2 cellular contexts compared by ENCODE assay signal in the genomic region with DNA sequence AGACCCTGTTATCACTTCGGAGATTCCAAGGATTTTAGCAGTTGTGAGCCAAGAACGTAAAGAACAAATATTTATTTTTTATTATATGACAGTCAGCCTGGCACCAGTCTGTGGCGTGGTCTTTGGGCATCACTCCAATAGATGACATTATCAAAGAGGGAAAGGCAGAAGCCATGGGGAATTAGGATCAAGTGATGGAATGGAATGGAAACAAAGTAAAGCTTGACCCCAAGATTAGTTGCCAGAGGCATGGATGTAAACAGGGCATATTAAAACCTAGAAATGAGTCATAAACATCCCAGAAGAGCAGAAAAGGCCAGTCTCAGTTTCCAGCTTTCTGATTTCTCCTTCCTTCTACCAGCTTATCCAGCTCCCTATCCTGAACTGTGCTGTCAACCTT.
TF ChIP-seq lines count a peak whose summit lies in the region.

No MANE protein-coding gene starts in this region.

TF ChIP-seq in HepG2, 621 proteins besides CTCF, POLR2A, EP300 and RAD21 (continues in another document):
- TF ChIP-seq KAT2B (IDR thresholded peaks at IDR 0.05; ENCODE audit: borderline replicate concordance, low read depth, low read length) (no peak), ZNF773 (CRISPR knock-in tag; IDR thresholded peaks at IDR 0.05; ENCODE audit: borderline replicate concordance) (no peak), ASH2L (IDR thresholded peaks at IDR 0.05; ENCODE audit: insufficient read length, low read depth, low read length) (no peak), ZFY (CRISPR knock-in tag; IDR thresholded peaks at IDR 0.05) (no peak), ZNF317 (CRISPR knock-in tag; IDR thresholded peaks at IDR 0.05) (no peak), RBFOX2 (IDR thresholded peaks at IDR 0.05; ENCODE audit: low read depth, low read length) (peak; percentile 57), ZFP41 (CRISPR knock-in tag; IDR thresholded peaks at IDR 0.05; ENCODE audit: borderline replicate concordance) (no peak), PHB2 (IDR thresholded peaks at IDR 0.05; ENCODE audit: partially characterized antibody) (no peak), NR2F2 (IDR thresholded peaks at IDR 0.05; ENCODE audit: borderline replicate concordance, low read depth) (no peak), ZXDC (CRISPR knock-in tag; IDR thresholded peaks at IDR 0.05) (no peak), KAT7 (CRISPR knock-in tag; IDR thresholded peaks at IDR 0.05; ENCODE audit: borderline replicate concordance) (no peak), ZHX1 (CRISPR knock-in tag; IDR thresholded peaks at IDR 0.05; ENCODE audit: low read depth) (no peak), RBM22 (optimal IDR thresholded peaks at IDR 0.05; ENCODE audit: low read length) (peak; percentile 65), ZNF263 (CRISPR knock-in tag; IDR thresholded peaks at IDR 0.05) (no peak)
- TF ChIP-seq, protein P1, sequence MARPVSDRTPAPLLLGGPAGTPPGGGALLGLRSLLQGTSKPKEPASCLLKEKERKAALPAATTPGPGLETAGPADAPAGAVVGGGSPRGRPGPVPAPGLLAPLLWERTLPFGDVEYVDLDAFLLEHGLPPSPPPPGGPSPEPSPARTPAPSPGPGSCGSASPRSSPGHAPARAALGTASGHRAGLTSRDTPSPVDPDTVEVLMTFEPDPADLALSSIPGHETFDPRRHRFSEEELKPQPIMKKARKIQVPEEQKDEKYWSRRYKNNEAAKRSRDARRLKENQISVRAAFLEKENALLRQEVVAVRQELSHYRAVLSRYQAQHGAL (CRISPR knock-in tag; IDR thresholded peaks at IDR 0.05; ENCODE audit: not compliant biosample characterization) = no peak
- TF ChIP-seq, protein P2, sequence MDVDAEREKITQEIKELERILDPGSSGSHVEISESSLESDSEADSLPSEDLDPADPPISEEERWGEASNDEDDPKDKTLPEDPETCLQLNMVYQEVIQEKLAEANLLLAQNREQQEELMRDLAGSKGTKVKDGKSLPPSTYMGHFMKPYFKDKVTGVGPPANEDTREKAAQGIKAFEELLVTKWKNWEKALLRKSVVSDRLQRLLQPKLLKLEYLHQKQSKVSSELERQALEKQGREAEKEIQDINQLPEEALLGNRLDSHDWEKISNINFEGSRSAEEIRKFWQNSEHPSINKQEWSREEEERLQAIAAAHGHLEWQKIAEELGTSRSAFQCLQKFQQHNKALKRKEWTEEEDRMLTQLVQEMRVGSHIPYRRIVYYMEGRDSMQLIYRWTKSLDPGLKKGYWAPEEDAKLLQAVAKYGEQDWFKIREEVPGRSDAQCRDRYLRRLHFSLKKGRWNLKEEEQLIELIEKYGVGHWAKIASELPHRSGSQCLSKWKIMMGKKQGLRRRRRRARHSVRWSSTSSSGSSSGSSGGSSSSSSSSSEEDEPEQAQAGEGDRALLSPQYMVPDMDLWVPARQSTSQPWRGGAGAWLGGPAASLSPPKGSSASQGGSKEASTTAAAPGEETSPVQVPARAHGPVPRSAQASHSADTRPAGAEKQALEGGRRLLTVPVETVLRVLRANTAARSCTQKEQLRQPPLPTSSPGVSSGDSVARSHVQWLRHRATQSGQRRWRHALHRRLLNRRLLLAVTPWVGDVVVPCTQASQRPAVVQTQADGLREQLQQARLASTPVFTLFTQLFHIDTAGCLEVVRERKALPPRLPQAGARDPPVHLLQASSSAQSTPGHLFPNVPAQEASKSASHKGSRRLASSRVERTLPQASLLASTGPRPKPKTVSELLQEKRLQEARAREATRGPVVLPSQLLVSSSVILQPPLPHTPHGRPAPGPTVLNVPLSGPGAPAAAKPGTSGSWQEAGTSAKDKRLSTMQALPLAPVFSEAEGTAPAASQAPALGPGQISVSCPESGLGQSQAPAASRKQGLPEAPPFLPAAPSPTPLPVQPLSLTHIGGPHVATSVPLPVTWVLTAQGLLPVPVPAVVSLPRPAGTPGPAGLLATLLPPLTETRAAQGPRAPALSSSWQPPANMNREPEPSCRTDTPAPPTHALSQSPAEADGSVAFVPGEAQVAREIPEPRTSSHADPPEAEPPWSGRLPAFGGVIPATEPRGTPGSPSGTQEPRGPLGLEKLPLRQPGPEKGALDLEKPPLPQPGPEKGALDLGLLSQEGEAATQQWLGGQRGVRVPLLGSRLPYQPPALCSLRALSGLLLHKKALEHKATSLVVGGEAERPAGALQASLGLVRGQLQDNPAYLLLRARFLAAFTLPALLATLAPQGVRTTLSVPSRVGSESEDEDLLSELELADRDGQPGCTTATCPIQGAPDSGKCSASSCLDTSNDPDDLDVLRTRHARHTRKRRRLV (CRISPR knock-in tag; IDR thresholded peaks at IDR 0.05) = no peak

TF ChIP-seq in K562, 482 proteins besides CTCF, POLR2A, EP300 and RAD21:
- no peak for TF ChIP-seq MLLT1 (IDR thresholded peaks at IDR 0.05)
- TF ChIP-seq MBD1 (CRISPR knock-in tag; IDR thresholded peaks at IDR 0.05) = no peak
- TF ChIP-seq FOS (IDR thresholded peaks at IDR 0.05; ENCODE audit: extremely low read depth, insufficient read length) = no peak
- TF ChIP-seq ARID2 (IDR thresholded peaks at IDR 0.05) = no peak
- TF ChIP-seq FUS (optimal IDR thresholded peaks at IDR 0.05; ENCODE audit: low read depth, low read length) = no peak
